8 cellular contexts compared by ENCODE assay signal in the genomic region with DNA sequence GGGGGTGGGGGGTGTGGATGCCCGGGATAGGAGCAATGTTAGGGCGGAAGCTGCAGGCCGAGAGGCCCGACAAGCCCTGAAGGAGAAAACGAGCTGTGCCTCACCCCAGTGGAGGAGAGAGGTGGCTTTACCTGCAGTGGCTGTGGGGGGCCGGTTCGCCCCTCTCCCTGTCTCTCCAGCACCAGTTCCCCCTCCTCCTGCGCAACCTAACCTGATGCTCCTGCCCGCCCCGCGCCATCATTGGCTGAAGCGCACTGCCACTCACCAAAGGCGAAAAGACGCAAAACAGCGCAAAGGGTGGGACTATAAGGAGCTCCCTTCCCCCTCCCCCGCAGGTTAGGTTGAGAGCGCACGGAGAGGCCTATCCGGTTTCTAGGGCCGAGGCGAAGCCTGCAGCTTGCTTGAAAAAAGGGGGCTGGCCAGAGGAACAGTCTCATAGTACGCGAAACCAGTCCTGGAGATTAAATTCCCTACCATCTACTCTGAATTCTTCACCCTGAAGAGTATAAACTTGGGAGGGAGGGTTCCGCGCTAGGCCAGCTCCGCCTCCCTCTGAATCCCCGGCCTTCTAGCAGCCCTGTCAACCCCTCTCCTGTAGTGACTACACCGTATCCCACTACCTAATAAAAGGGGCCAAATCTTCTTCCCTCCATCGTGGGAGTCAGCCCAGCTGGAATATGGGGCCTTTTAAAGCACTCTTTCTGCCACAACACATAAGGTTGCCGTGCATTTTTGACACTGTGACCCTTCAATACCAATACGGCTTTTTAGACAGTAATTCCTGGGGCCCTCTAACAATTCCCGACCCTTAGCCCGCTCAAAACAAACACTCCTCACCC. TPM values are rescaled to one million over a fixed set of nuclear protein-coding genes. Genes with fewer than 3 reads are reported as not detected.
DNase-seq lines count a peak whose midpoint lies in the region; ATAC-seq and TF ChIP-seq lines count a peak whose summit lies in the region.

No MANE protein-coding gene starts in this region.

- peaks cover 26% of the 10 kb centered on the region for H3K36me3 Mint-ChIP-seq in CD4-positive, alpha-beta T cell (ENCODE audit: low read depth)
- peaks cover 10% of the 10 kb centered on the region for H3K36me3 Mint-ChIP-seq in activated CD4-positive, alpha-beta memory T cell treated with anti-CD3 and anti-CD28 coated beads for 36 hours

- TF ChIP-seq POLR2A in right lobe of liver (IDR thresholded peaks at IDR 0.05) = peak; percentile 60

- peak overlapping the region; percentile 98 for H3K4me3 Mint-ChIP-seq in CD4-positive, alpha-beta T cell
- H3K4me3 Mint-ChIP-seq in activated CD4-positive, alpha-beta memory T cell treated with anti-CD3 and anti-CD28 coated beads for 36 hours = peak overlapping the region; percentile 80

- peak overlapping the region; percentile 78 for H3K27ac ChIP-seq in CD4-positive, alpha-beta T cell (ENCODE audit: low read depth, low read length)
- H3K27ac ChIP-seq in dorsolateral prefrontal cortex (peak overlapping the region; percentile 19 to 96 (median 90)), right lobe of liver (peak overlapping the region; percentile 45 to 92 (median 74))

- H3K4me3 ChIP-seq in dorsolateral prefrontal cortex (peak overlapping the region; percentile 51 to 98 (median 87)), right lobe of liver (peak overlapping the region; percentile 59 to 90 (median 66))

- intact Hi-C loops in CD4-positive, alpha-beta T cell (cut with DNase I, micrococcal nuclease) = loop anchor here (1.0 to 2.0 kb wide), 5 partner anchors 18 to 120 kb away; a partner anchor contains a TSS
- intact Hi-C loops in activated CD4-positive, alpha-beta memory T cell treated with anti-CD3 and anti-CD28 coated beads for 36 hours (cut with micrococcal nuclease) = loop anchor here (1.0 to 5.0 kb wide), 7 partner anchors 12 to 170 kb away; a partner anchor contains a TSS
- intact Hi-C loops in dorsolateral prefrontal cortex (cut with DNase I) = loop anchor here (1.0 to 5.0 kb wide), 4 partner anchors 19 to 50 kb away; a partner anchor contains a TSS
- intact Hi-C loops in right lobe of liver (cut with DNase I) = no loop called here

- no peaks in the 10 kb centered on the region for H3K27me3 ChIP-seq in CD4-positive, alpha-beta T cell (ENCODE audit: control insufficient read depth, insufficient read depth, low read length)
- H3K27me3 ChIP-seq in dorsolateral prefrontal cortex (no peaks in the 10 kb centered on the region), right lobe of liver (no peaks in the 10 kb centered on the region)

- H3K9me3 ChIP-seq in CD4-positive, alpha-beta T cell (ENCODE audit: control insufficient read depth, low read length) = no peaks in the 10 kb centered on the region
- no peaks in the 10 kb centered on the region for H3K9me3 ChIP-seq in right lobe of liver

- H3K4me1 Mint-ChIP-seq in CD4-positive, alpha-beta T cell (ENCODE audit: low read depth) = peaks cover 81% of the 10 kb centered on the region
- H3K4me1 Mint-ChIP-seq in activated CD4-positive, alpha-beta memory T cell treated with anti-CD3 and anti-CD28 coated beads for 36 hours (ENCODE audit: low read depth) = peaks cover 52% of the 10 kb centered on the region

- H3K27me3 Mint-ChIP-seq in CD4-positive, alpha-beta T cell = no peaks in the 10 kb centered on the region
- H3K27me3 Mint-ChIP-seq in activated CD4-positive, alpha-beta memory T cell treated with anti-CD3 and anti-CD28 coated beads for 36 hours = no peaks in the 10 kb centered on the region

- peaks cover 0 to 23% (median 2%) of the 10 kb centered on the region in 4 donors for H3K4me1 ChIP-seq in right lobe of liver

- no peaks in the 10 kb centered on the region for H3K36me3 ChIP-seq in right lobe of liver

- peak; percentile 97 to 100 (median 99) for DNase-seq in CD4-positive, alpha-beta T cell
- peak; percentile 99 for DNase-seq in NCI-H82 (lab: John Stamatoyannopoulos, UW)
- peak; percentile 99 for DNase-seq in activated CD4-positive, alpha-beta memory T cell treated with anti-CD3 and anti-CD28 coated beads for 36 hours
- peak; percentile 96 to 100 (median 99) for DNase-seq in dorsolateral prefrontal cortex
- peak; percentile 97 to 99 (median 99) for DNase-seq in right lobe of liver
- peak; percentile 99 for DNase-seq in stimulated activated CD4-positive, alpha-beta T cell treated with anti-CD3 and anti-CD28 coated beads, Interleukin-4, amount 100 ng/mL, for 24 hours

- no peaks in the 10 kb centered on the region for H3K9me3 Mint-ChIP-seq in CD4-positive, alpha-beta T cell
- H3K9me3 Mint-ChIP-seq in activated CD4-positive, alpha-beta memory T cell treated with anti-CD3 and anti-CD28 coated beads for 36 hours = no peaks in the 10 kb centered on the region

- POLR2A ChIA-PET in CD4-positive, alpha-beta T cell (lab: Charles Lee) = interaction anchor here (0.6 to 4.4 kb wide), 21 partner anchors 9 to 1883 kb away, joined by 3 to 247 read pairs (median 4); a partner anchor contains a TSS
- POLR2A ChIA-PET in activated CD4-positive, alpha-beta memory T cell treated with anti-CD3 and anti-CD28 coated beads for 36 hours (lab: Charles Lee) = interaction anchor here (0.8 to 3.1 kb wide), 9 partner anchors 11 to 172 kb away, joined by 3 to 30 read pairs (median 7); a partner anchor contains a TSS

- CTCF ChIA-PET in CD4-positive, alpha-beta T cell (lab: Charles Lee) = interaction anchor here (0.6 to 1.8 kb wide), 6 partner anchors 11 to 345 kb away, joined by 3 to 39 read pairs (median 4); a partner anchor contains a TSS
- CTCF ChIA-PET in activated CD4-positive, alpha-beta memory T cell treated with anti-CD3 and anti-CD28 coated beads for 36 hours (lab: Charles Lee) = interaction anchor here (0.6 to 2.6 kb wide), 8 partner anchors 12 to 74 kb away, joined by 3 to 27 read pairs (median 4); a partner anchor contains a TSS

- peak overlapping the region; percentile 96 for H3K27ac Mint-ChIP-seq in CD4-positive, alpha-beta T cell
- H3K27ac Mint-ChIP-seq in activated CD4-positive, alpha-beta memory T cell treated with anti-CD3 and anti-CD28 coated beads for 36 hours = peak overlapping the region; percentile 71

- ATAC-seq in CD4-positive, alpha-beta T cell (ENCODE audit: poor library complexity) = peak; percentile 98
- ATAC-seq in GM19452 (IDR thresholded peaks at IDR 0.05; ENCODE audit: unreplicated experiment) (peak; percentile 97), HG03575 (IDR thresholded peaks at IDR 0.05; ENCODE audit: extremely low read depth, insufficient number of reproducible peaks, low FRiP score, unreplicated experiment) (peak; percentile 83), right lobe of liver (peak; percentile 99 to 100 (median 100))

- 2% methylated on average over 21 of the region's 33 CpGs for WGBS in right lobe of liver (ENCODE audit: insufficient coverage, low coverage, low lambda C conversion rate, missing lambda C conversion rate)

- TF ChIP-seq CTCF in CD4-positive, alpha-beta T cell (IDR thresholded peaks at IDR 0.05) = no peak
- TF ChIP-seq CTCF in dorsolateral prefrontal cortex (IDR thresholded peaks at IDR 0.05 in 54 of 56, conservative IDR thresholded peaks at IDR 0.05 in 2 of 56; ENCODE audit: low read depth in 1 of 56, partially characterized antibody in 56 of 56) (peak in 19 of 56 donors; percentile 7 to 46 (median 25)), right lobe of liver (IDR thresholded peaks at IDR 0.05) (no peak)

RNA-seq across cellular contexts. Expression of a gene that starts 18.6 kb away (rescaled TPM):
- 100 to 1,000 TPM; 119 to 128 TPM for total RNA-seq in CD4-positive, alpha-beta T cell
- 10 to 100 TPM; 80.1 to 87.7 TPM for total RNA-seq in activated CD4-positive, alpha-beta memory T cell treated with anti-CD3 and anti-CD28 coated beads for 36 hours
- 100 to 1,000 TPM in 59 of 120 experiments, 10 to 100 TPM in 61; 81.7 to 123 (median 99.9) TPM for total RNA-seq in dorsolateral prefrontal cortex
- total RNA-seq in right lobe of liver = 10 to 100 TPM; 20.5 to 28.3 (median 24.8) TPM

RNA-seq across cellular contexts. Expression of a gene that starts 39.5 kb away (rescaled TPM):
- 10 to 100 TPM; 21.1 to 23.9 TPM for total RNA-seq in CD4-positive, alpha-beta T cell
- 10 to 100 TPM; 21.2 to 23.6 TPM for total RNA-seq in activated CD4-positive, alpha-beta memory T cell treated with anti-CD3 and anti-CD28 coated beads for 36 hours
- 10 to 100 TPM; 27.7 to 58.6 (median 42.6) TPM for total RNA-seq in dorsolateral prefrontal cortex
- total RNA-seq in right lobe of liver = 1 to 10 TPM; 6.8 to 9.4 (median 8.0) TPM

RNA-seq across cellular contexts. Expression of a gene that starts 39.7 kb away (rescaled TPM):
- total RNA-seq in CD4-positive, alpha-beta T cell = 10 to 100 TPM; 70.9 to 77.4 TPM
- total RNA-seq in activated CD4-positive, alpha-beta memory T cell treated with anti-CD3 and anti-CD28 coated beads for 36 hours = 10 to 100 TPM; 66.1 to 67.5 TPM
- total RNA-seq in dorsolateral prefrontal cortex (100 to 1,000 TPM in 24 of 120 experiments, 10 to 100 TPM in 96; 64.5 to 139 (median 90.9) TPM), right lobe of liver (10 to 100 TPM; 19.9 to 37.0 (median 33.3) TPM)

RNA-seq across cellular contexts. Expression of a gene that starts 53.5 kb away (rescaled TPM):
- 10 to 100 TPM; 47.8 to 50.8 TPM for total RNA-seq in CD4-positive, alpha-beta T cell
- 100 to 1,000 TPM; 156 to 158 TPM for total RNA-seq in activated CD4-positive, alpha-beta memory T cell treated with anti-CD3 and anti-CD28 coated beads for 36 hours
- total RNA-seq in dorsolateral prefrontal cortex (10 to 100 TPM; 40.1 to 82.6 (median 62.0) TPM), right lobe of liver (10 to 100 TPM; 13.0 to 28.8 (median 19.5) TPM)

Comparison
In these comparisons a context has a peak if more than half of its experiments do, and no peak if none do; other contexts are left out.
1. Peak in every context shown above with its lines: DNase-seq, ATAC-seq, H3K4me3 ChIP-seq and H3K27ac ChIP-seq.
2. intact Hi-C loops: an anchor here in CD4-positive, alpha-beta T cell (1.0 to 2.0 kb wide), activated CD4-positive, alpha-beta memory T cell treated with anti-CD3 and anti-CD28 coated beads for 36 hours (1.0 to 5.0 kb wide) and dorsolateral prefrontal cortex (1.0 to 5.0 kb wide); none called in right lobe of liver.